Comparison of ENCODE assay signal across 20 cellular contexts in the genomic region with DNA sequence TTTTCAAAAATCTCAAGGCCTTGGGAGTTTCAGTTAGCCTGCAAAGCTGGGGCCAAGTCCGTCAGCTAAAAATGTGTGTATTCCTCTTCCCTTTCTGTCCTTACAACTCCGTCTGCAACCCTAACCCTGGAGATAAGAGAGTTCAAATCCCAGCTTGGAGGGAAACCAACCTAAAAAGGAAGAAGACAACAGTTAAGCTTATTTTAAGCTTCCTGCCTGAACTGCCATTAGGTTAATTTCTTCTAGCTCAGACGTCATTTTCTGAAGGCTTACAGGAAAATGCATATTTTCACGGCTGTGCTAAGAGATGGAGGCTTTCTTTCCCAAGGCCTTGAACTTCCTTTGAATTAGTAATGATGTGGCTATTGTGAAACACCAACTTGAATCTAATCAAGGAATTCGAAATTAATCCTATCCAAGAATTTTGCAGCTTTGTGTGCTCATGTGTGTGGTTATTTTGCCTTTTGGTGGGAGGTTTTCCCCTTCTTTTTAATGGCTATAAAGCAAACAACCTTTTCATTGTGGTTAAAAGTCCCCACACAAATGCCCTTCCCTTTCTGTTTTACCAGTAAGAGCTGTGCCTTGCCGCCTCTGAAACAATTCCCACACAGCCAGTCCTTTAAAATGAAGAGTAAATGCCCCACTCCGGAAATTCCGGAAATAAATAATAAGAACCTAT.
A peak's percentile ranks its signal among the peaks of the same experiment; 100 is the strongest.
DNase-seq lines count a peak whose midpoint lies in the region; ATAC-seq and TF ChIP-seq lines count a peak whose summit lies in the region.
"Had no signal": no experiment of that assay in that cellular context is flagged by ENCODE, and none has a peak within 500 bp of the region (broad histone marks: within the 10 kb centered on the region; RNA-seq: fewer than 3 reads in every experiment).

No MANE protein-coding gene starts in this region.

- H3K4me1 ChIP-seq in GM23338 (ENCODE audit: insufficient read depth), result no peaks in the 10 kb centered on the region
- peaks cover 12 to 15% of the 10 kb centered on the region in 2 donors for H3K4me1 ChIP-seq in adrenal gland (replicated peaks in 1 of 2)
- no peaks in the 10 kb centered on the region for H3K4me1 ChIP-seq in upper lobe of right lung
- H3K4me1 ChIP-seq: lower lobe of right lung had no signal

- H3K4me3 Mint-ChIP-seq in GM23338, result no peak overlapping the region
- H3K4me3 Mint-ChIP-seq: activated naive CD4-positive, alpha-beta T cell treated with anti-CD3 and anti-CD28 coated beads, Interleukin-2, amount 50 U/mL, for 24 hours; B cell; natural killer cell; T-helper 17 cell had no signal

- H3K4me2 ChIP-seq in GM23338, result no peak overlapping the region

- H3K36me3 ChIP-seq in GM23338 (ENCODE audit: insufficient read depth), result no peaks in the 10 kb centered on the region
- H3K36me3 ChIP-seq in adrenal gland (replicated peaks in 1 of 2), result no peaks in the 10 kb centered on the region
- H3K36me3 ChIP-seq in upper lobe of right lung, result no peaks in the 10 kb centered on the region
- H3K36me3 ChIP-seq: lower lobe of right lung, transverse colon had no signal

- H3K9me2 ChIP-seq in GM23338 (ENCODE audit: insufficient read depth), result peaks cover 7% of the 10 kb centered on the region; the same call in 1 of the 2 replicates

- no peaks in the 10 kb centered on the region for H4K20me1 ChIP-seq in GM23338 (replicated peaks; ENCODE audit: insufficient read depth)

- H3K4me3 ChIP-seq in GM23338 (no peak overlapping the region), adrenal gland (no peak overlapping the region), fibroblast of mammary gland (ENCODE audit: control insufficient read depth, low read depth, low read length) (no peak overlapping the region), retinal pigment epithelial cell (ENCODE audit: low read length) (no peak overlapping the region), upper lobe of right lung (no peak overlapping the region)
- H3K4me3 ChIP-seq: lower lobe of right lung, transverse colon had no signal

- no peaks in the 10 kb centered on the region for H3K79me2 ChIP-seq in GM23338 (replicated peaks; ENCODE audit: insufficient read depth)

- H3K27me3 Mint-ChIP-seq in GM23338 (ENCODE audit: insufficient read depth, low read depth, poor library complexity), result peaks cover 2% of the 10 kb centered on the region
- H3K27me3 Mint-ChIP-seq: activated naive CD4-positive, alpha-beta T cell treated with anti-CD3 and anti-CD28 coated beads, Interleukin-2, amount 50 U/mL, for 24 hours; B cell had no signal

- peaks cover 7% of the 10 kb centered on the region; the same call in 1 of the 3 replicates for H3K9me3 Mint-ChIP-seq in GM23338
- H3K9me3 Mint-ChIP-seq: activated naive CD4-positive, alpha-beta T cell treated with anti-CD3 and anti-CD28 coated beads, Interleukin-2, amount 50 U/mL, for 24 hours; natural killer cell had no signal

- H3K9me3 ChIP-seq in adrenal gland (replicated peaks in 1 of 3), result no peaks in the 10 kb centered on the region
- H3K9me3 ChIP-seq in upper lobe of right lung, result no peaks in the 10 kb centered on the region
- H3K9me3 ChIP-seq: lower lobe of right lung, transverse colon had no signal

- H3K36me3 Mint-ChIP-seq in GM23338 (ENCODE audit: low read depth), result no peaks in the 10 kb centered on the region
- H3K36me3 Mint-ChIP-seq: natural killer cell had no signal

- H3F3A ChIP-seq in GM23338 (replicated peaks; ENCODE audit: low read depth), result no peaks in the 10 kb centered on the region

- peaks cover 5% of the 10 kb centered on the region; the same call in 2 of the 3 replicates for H3K4me1 Mint-ChIP-seq in GM23338
- H3K4me1 Mint-ChIP-seq: activated naive CD4-positive, alpha-beta T cell treated with anti-CD3 and anti-CD28 coated beads, Interleukin-2, amount 50 U/mL, for 24 hours had no signal

- H2AFZ ChIP-seq in GM23338, result peak overlapping the region; percentile 40; the same call in 1 of the 2 replicates

- ATAC-seq in GM23338 (no peak), HG03135 (IDR thresholded peaks at IDR 0.05; ENCODE audit: unreplicated experiment) (no peak), upper lobe of right lung (no peak), GM18873 (IDR thresholded peaks at IDR 0.05; ENCODE audit: low FRiP score, unreplicated experiment) (no peak)
- ATAC-seq: lower lobe of right lung, natural killer cell, sciatic nerve, T-helper 17 cell had no signal

- intact Hi-C loops in adrenal gland (cut with DNase I) (no loop called here), upper lobe of right lung (cut with DNase I) (no loop called here)

- TF ChIP-seq CTCF in GM23338 (conservative IDR thresholded peaks at IDR 0.05; ENCODE audit: low read depth in 2 of 2) (no peak), adrenal gland (IDR thresholded peaks at IDR 0.05) (no peak), fibroblast of mammary gland (conservative IDR thresholded peaks at IDR 0.05; ENCODE audit: control insufficient read depth, insufficient read depth, low read depth, low read length) (no peak), retinal pigment epithelial cell (conservative IDR thresholded peaks at IDR 0.05; ENCODE audit: low read depth, low read length) (no peak), upper lobe of right lung (IDR thresholded peaks at IDR 0.05) (no peak)

- H3K27me3 ChIP-seq in GM23338 (ENCODE audit: insufficient read depth), result no peaks in the 10 kb centered on the region
- H3K27me3 ChIP-seq in adrenal gland, result no peaks in the 10 kb centered on the region
- H3K27me3 ChIP-seq in upper lobe of right lung, result no peaks in the 10 kb centered on the region
- H3K27me3 ChIP-seq: transverse colon had no signal

- DNase-seq in GM23338 (ENCODE audit: low spot score) (no peak), adrenal gland (peak in 1 of 7 donors; percentile 30), fibroblast of mammary gland (ENCODE audit: low read depth) (peak; percentile 15), retinal pigment epithelial cell (ENCODE audit: low read depth) (peak; percentile 82), AG20443 (ENCODE audit: low spot score) (no peak), upper lobe of right lung (no peak)
- DNase-seq: activated CD4-positive, alpha-beta T cell treated with anti-CD3 and anti-CD28 coated beads for 4 hours; H7; lower lobe of right lung; natural killer cell; NCI-H1092 treated with DMSO at 0.1 percent for 48 hours; T-helper 17 cell; transverse colon had no signal

- 35 to 41% (median 39%) methylated on average over 8 of the region's 8 CpGs for WGBS in adrenal gland, 4 donors

- H3K27ac Mint-ChIP-seq in GM23338, result no peak overlapping the region
- H3K27ac Mint-ChIP-seq: activated naive CD4-positive, alpha-beta T cell treated with anti-CD3 and anti-CD28 coated beads, Interleukin-2, amount 50 U/mL, for 24 hours; B cell; natural killer cell; T-helper 17 cell had no signal

- H3K27ac ChIP-seq in GM23338 (ENCODE audit: low read depth), result no peak overlapping the region
- peak overlapping the region in 4 of 5 donors; percentile 20 to 81 (median 46) for H3K27ac ChIP-seq in adrenal gland
- H3K27ac ChIP-seq in upper lobe of right lung, result no peak overlapping the region
- H3K27ac ChIP-seq: epithelial cell of prostate, lower lobe of right lung, RWPE1, transverse colon had no signal

- no peak for TF ChIP-seq POLR2A in adrenal gland (IDR thresholded peaks at IDR 0.05)

TF ChIP-seq in GM23338, 12 proteins besides CTCF, POLR2A, EP300 and RAD21 (continues in another document):
- TF ChIP-seq, protein P1, sequence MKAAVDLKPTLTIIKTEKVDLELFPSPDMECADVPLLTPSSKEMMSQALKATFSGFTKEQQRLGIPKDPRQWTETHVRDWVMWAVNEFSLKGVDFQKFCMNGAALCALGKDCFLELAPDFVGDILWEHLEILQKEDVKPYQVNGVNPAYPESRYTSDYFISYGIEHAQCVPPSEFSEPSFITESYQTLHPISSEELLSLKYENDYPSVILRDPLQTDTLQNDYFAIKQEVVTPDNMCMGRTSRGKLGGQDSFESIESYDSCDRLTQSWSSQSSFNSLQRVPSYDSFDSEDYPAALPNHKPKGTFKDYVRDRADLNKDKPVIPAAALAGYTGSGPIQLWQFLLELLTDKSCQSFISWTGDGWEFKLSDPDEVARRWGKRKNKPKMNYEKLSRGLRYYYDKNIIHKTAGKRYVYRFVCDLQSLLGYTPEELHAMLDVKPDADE (IDR thresholded peaks at IDR 0.05), result no peak
- TF ChIP-seq CREB1 (CRISPR knock-in tag; IDR thresholded peaks at IDR 0.05; ENCODE audit: low read depth), result no peak
- no peak for TF ChIP-seq NANOG (IDR thresholded peaks at IDR 0.05; ENCODE audit: borderline replicate concordance)

Comparison
In these comparisons a context has a peak if more than half of its experiments do, and no peak if none do; other contexts are left out.
1. DNase-seq: peak in fibroblast of mammary gland (single experiment) and retinal pigment epithelial cell (single experiment); none in GM23338 (single experiment), AG20443 (single experiment) and upper lobe of right lung (single experiment).
2. H3K27ac ChIP-seq: peak in adrenal gland (4 of 5); none in GM23338 (single experiment) and upper lobe of right lung (single experiment).